In the genomic region with DNA sequence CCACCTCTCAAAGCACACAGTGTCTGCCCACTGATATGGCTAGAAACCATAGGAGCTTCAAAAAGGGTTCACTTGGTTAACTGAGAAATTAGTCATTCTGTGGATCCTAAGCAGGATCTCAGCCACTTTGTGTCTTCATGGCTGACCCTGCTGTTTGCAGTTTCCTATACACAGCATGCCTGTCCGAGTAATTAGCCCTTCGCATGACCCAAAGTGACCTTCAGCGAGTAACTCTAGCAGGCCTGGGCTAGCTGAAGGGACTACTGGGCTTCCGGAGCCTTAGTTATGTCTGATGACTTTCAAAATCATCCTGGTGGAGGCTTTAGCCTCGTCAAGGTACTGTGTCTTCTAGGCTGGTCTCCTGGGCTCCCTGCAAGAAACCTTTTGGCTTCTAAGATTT, we compare ENCODE assay signal across 14 cellular contexts. TPM values are rescaled to one million over a fixed set of nuclear protein-coding genes. Genes with fewer than 3 reads are reported as not detected.
DNase-seq lines count a peak whose midpoint lies in the region; ATAC-seq, FAIRE-seq and TF ChIP-seq lines count a peak whose summit lies in the region.
"Had no signal": no experiment of that assay in that cellular context is flagged by ENCODE, and none has a peak within 500 bp of the region (broad histone marks: within the 10 kb centered on the region; RNA-seq: fewer than 3 reads in every experiment).

No MANE protein-coding gene starts in this region.

- H3K9me3 ChIP-seq in A549: no peaks in the 10 kb centered on the region
- no peaks in the 10 kb centered on the region for H3K9me3 ChIP-seq in HEK293 (ENCODE audit: control insufficient read depth, insufficient read depth, low read depth, low read length)
- no peaks in the 10 kb centered on the region for H3K9me3 ChIP-seq in breast epithelium

- H3K27me3 ChIP-seq in breast epithelium: no peaks in the 10 kb centered on the region

- CTCF ChIA-PET in A549 (lab: Yijun Ruan, JAX): no interaction called here
- CTCF ChIA-PET in HEK293 (lab: Yijun Ruan, JAX): no interaction called here

- DNase-seq in A549 (ENCODE audit: low read depth in 1 of 2, low spot score in 1 of 2): no peak
- DNase-seq in breast epithelium (ENCODE audit: low spot score in 2 of 2): no peak
- DNase-seq in myocyte (ENCODE audit: low read depth): peak; percentile 21
- no peak for DNase-seq in NCI-H146 (lab: John Stamatoyannopoulos, UW)
- no peak for DNase-seq in NCI-H524 treated with DMSO at 0.1 percent for 48 hours (lab: John Stamatoyannopoulos, UW)
- DNase-seq: C1 segment of cervical spinal cord; NCI-H1105 treated with DMSO at 0.1 percent for 48 hours; stimulated activated CD8-positive, alpha-beta memory T cell treated with anti-CD3 and anti-CD28 coated beads, Interleukin-4, amount 100 ng/mL, for 48 hours; WERI-Rb-1 had no signal

- TF ChIP-seq RAD21 in A549 (conservative IDR thresholded peaks at IDR 0.05 in 1 of 2, IDR thresholded peaks at IDR 0.05 in 1 of 2): no peak

- TF ChIP-seq POLR2A in A549 (IDR thresholded peaks at IDR 0.05; ENCODE audit: low read length) (no peak), breast epithelium (IDR thresholded peaks at IDR 0.05) (no peak)

- H3K36me3 ChIP-seq in HEK293 (ENCODE audit: control insufficient read depth in 2 of 2, insufficient read depth in 1 of 2, low read length in 2 of 2) (no peaks in the 10 kb centered on the region), breast epithelium (no peaks in the 10 kb centered on the region)
- H3K36me3 ChIP-seq: WERI-Rb-1 had no signal

- no peak for TF ChIP-seq CTCF in A549 (IDR thresholded peaks at IDR 0.05)
- no peak for TF ChIP-seq CTCF in HEK293 (tag by site-specific recombination; IDR thresholded peaks at IDR 0.05)
- TF ChIP-seq CTCF in breast epithelium (IDR thresholded peaks at IDR 0.05): no peak

- H3K27ac ChIP-seq in A549: peak overlapping the region; percentile 90 to 95
- no peak overlapping the region for H3K27ac ChIP-seq in HEK293 (ENCODE audit: extremely low read depth, low read depth, low read length)
- peak overlapping the region; percentile 25 to 43 for H3K27ac ChIP-seq in breast epithelium
- H3K27ac ChIP-seq: WERI-Rb-1 had no signal

- POLR2A ChIA-PET in A549 (lab: Yijun Ruan, JAX): interaction anchor here (0.6 kb wide), 1 partner anchor 311 kb away, joined by 5 read pairs; no protein-coding TSS in a partner anchor
- POLR2A ChIA-PET in HEK293 (lab: Yijun Ruan, JAX): interaction anchor here (0.7 kb wide), 1 partner anchor 14 kb away, joined by 3 read pairs; no protein-coding TSS in a partner anchor

- peaks cover 53% of the 10 kb centered on the region for H3K4me1 ChIP-seq in A549
- peaks cover 13% of the 10 kb centered on the region for H3K4me1 ChIP-seq in HEK293 (ENCODE audit: control insufficient read depth, insufficient read depth, low read length)
- H3K4me1 ChIP-seq in breast epithelium: peaks cover 0 to 14% of the 10 kb centered on the region in 2 donors

- no peak for TF ChIP-seq EP300 in A549 (IDR thresholded peaks at IDR 0.05)

- 1% methylated on average over 5 of the region's 5 CpGs for WGBS in A549 (ENCODE audit: missing lambda C conversion rate)

- H3K4me3 ChIP-seq in A549 (peak overlapping the region; percentile 66), HEK293 (ENCODE audit: low read depth, low read length) (no peak overlapping the region), breast epithelium (peak overlapping the region in 1 of 3 donors; percentile 16)

- H3K4me2 ChIP-seq in A549: peak overlapping the region; percentile 91

- ATAC-seq in A549 (no peak), GM18868 (IDR thresholded peaks at IDR 0.05; ENCODE audit: unreplicated experiment) (no peak)
- no peak for ATAC-seq in activated CD4-positive, CD25-positive, alpha-beta regulatory T cell treated with anti-CD3 and anti-CD28 coated beads, Interleukin-2, amount 50 U/mL, for 24 hours
- ATAC-seq: natural killer cell treated with Interleukin-12 subunit alpha and Interleukin-12 subunit beta and Interleukin-15 and Interleukin-18, amount 100 ng/mL, for 72 hours had no signal

- no peak for FAIRE-seq in A549 (lab: Jason Lieb, UNC)
- FAIRE-seq: endothelial cell of umbilical vein had no signal

- intact Hi-C loops in breast epithelium (cut with DNase I; ENCODE audit: low total_unique reads): no loop called here

TF ChIP-seq in A549, 52 proteins besides CTCF, POLR2A, EP300 and RAD21:
- TF ChIP-seq NR3C1 (IDR thresholded peaks at IDR 0.05) (no peak), POLR2AphosphoS2 (conservative IDR thresholded peaks at IDR 0.05; ENCODE audit: low read length) (no peak), MAZ (IDR thresholded peaks at IDR 0.05; ENCODE audit: borderline replicate concordance, low read depth, low read length) (no peak), MAX (IDR thresholded peaks at IDR 0.05) (peak; percentile 56)

TF ChIP-seq in HEK293, 187 proteins besides CTCF, POLR2A, EP300 and RAD21:
- 0 out of 2 replicates have a peak, but pooled peaks have one; percentile 18 for TF ChIP-seq EGR2 (tag by site-specific recombination; IDR thresholded peaks at IDR 0.05; ENCODE audit: low read depth)
- TF ChIP-seq ZNF274 (IDR thresholded peaks at IDR 0.05; ENCODE audit: low read length): no peak
- no peak for TF ChIP-seq ZNF274 (tag by site-specific recombination; IDR thresholded peaks at IDR 0.05; ENCODE audit: borderline replicate concordance)
- no peak for TF ChIP-seq SP3 (tag by site-specific recombination; IDR thresholded peaks at IDR 0.05)
- no peak for TF ChIP-seq ZNF768 (tag by site-specific recombination; IDR thresholded peaks at IDR 0.05)
TF ChIP-seq in HEK293: peak in this region for 1.

RNA-seq across cellular contexts. Expression of gene FBXW10B, which starts 28.9 kb away (rescaled TPM):
- polyA plus RNA-seq in A549 (2011; rRNA removed) (9.6 and 10.4 TPM in 2 replicates), A549 (2017; fragmentation: RNase III; extraction: RNeasy Plus Mini Kit Qiagen cat#74134 plus additional on column Dnase treatment) (14.3 to 19.5 TPM (median 15.3 TPM) in 3 replicates)
- polyA plus RNA-seq in A549 (2012; cell fraction: cytosol; rRNA removed): 4.7 and 5.8 TPM in 2 replicates
- polyA plus RNA-seq in A549 (2012; cell fraction: nucleus; rRNA removed): 36.0 and 53.9 TPM in 2 replicates
- polyA minus RNA-seq in A549 (2011; rRNA and poly(A)+ RNA removed): 37.1 and 37.8 TPM in 2 replicates
- total RNA-seq in breast epithelium (1 to 10 TPM in 1 of 3 donors, under 1 TPM in 1, not detected in 1; 0.48 to 4.9 TPM), myocyte (0.31 and 1.3 TPM in 2 replicates)
- 3.3 TPM for polyA plus RNA-seq in myocyte (2012)

RNA-seq across cellular contexts. Expression of gene TRIM16, which starts 35.7 kb away (rescaled TPM):
- polyA plus RNA-seq in A549 (2011; rRNA removed) (275 and 301 TPM in 2 replicates), A549 (2017; fragmentation: RNase III; extraction: RNeasy Plus Mini Kit Qiagen cat#74134 plus additional on column Dnase treatment) (293 to 322 TPM (median 297 TPM) in 3 replicates)
- 218 and 250 TPM in 2 replicates for polyA plus RNA-seq in A549 (2012; cell fraction: cytosol; rRNA removed)
- 179 and 219 TPM in 2 replicates for polyA plus RNA-seq in A549 (2012; cell fraction: nucleus; rRNA removed)
- polyA minus RNA-seq in A549 (2011; rRNA and poly(A)+ RNA removed): 352 and 361 TPM in 2 replicates
- total RNA-seq in breast epithelium (10 to 100 TPM; 12.5 to 15.4 (median 13.3) TPM), myocyte (62.9 and 77.9 TPM in 2 replicates)
- polyA plus RNA-seq in myocyte (2012): 103 TPM

RNA-seq across cellular contexts. Expression of gene ZNF286A, which starts 51.2 kb away (rescaled TPM):
- polyA plus RNA-seq in A549 (2011; rRNA removed) (40.5 and 49.6 TPM in 2 replicates), A549 (2017; fragmentation: RNase III; extraction: RNeasy Plus Mini Kit Qiagen cat#74134 plus additional on column Dnase treatment) (34.4 to 43.8 TPM (median 43.4 TPM) in 3 replicates)
- 21.3 and 25.7 TPM in 2 replicates for polyA plus RNA-seq in A549 (2012; cell fraction: cytosol; rRNA removed)
- 8.8 and 10.7 TPM in 2 replicates for polyA plus RNA-seq in A549 (2012; cell fraction: nucleus; rRNA removed)
- polyA minus RNA-seq in A549 (2011; rRNA and poly(A)+ RNA removed): 21.2 and 27.1 TPM in 2 replicates
- total RNA-seq in breast epithelium (10 to 100 TPM; 22.9 to 27.5 (median 23.3) TPM), myocyte (36.0 and 55.3 TPM in 2 replicates)
- polyA plus RNA-seq in myocyte (2012): 27.7 TPM
